Comparison of ENCODE assay signal across 21 cellular contexts in genomic region chr5:58016329-58016728, GRCh38.
A peak's percentile ranks its signal among the peaks of the same experiment; 100 is the strongest.
DNase-seq lines count a peak whose midpoint lies in the region; ATAC-seq and TF ChIP-seq lines count a peak whose summit lies in the region.
"Had no signal": no experiment of that assay in that cellular context is flagged by ENCODE, and none has a peak within 500 bp of the region (broad histone marks: within the 10 kb centered on the region; RNA-seq: fewer than 3 reads in every experiment).

No MANE protein-coding gene starts in this region.

- H2BK12ac ChIP-seq in trophoblast cell (ENCODE audit: low read length) = no peak overlapping the region

- H3K9me3 ChIP-seq in SJCRH30 (replicated peaks) (no peaks in the 10 kb centered on the region), trophoblast cell (ENCODE audit: insufficient read depth, low read depth, low read length) (no peaks in the 10 kb centered on the region)

- no peaks in the 10 kb centered on the region for H3K79me2 ChIP-seq in trophoblast cell (ENCODE audit: control insufficient read depth, insufficient read depth, low read length, poor library complexity)

- peaks cover 2% of the 10 kb centered on the region; the same call in 1 of the 2 replicates for H3K27me3 ChIP-seq in BJ (ENCODE audit: control insufficient read depth, insufficient read depth, low read length)
- H3K27me3 ChIP-seq in SJCRH30 = no peaks in the 10 kb centered on the region
- H3K27me3 ChIP-seq in trophoblast cell (ENCODE audit: insufficient read depth, low read length) = no peaks in the 10 kb centered on the region
- H3K27me3 ChIP-seq: dorsolateral prefrontal cortex had no signal

- no peak overlapping the region for H2AFZ ChIP-seq in trophoblast cell (ENCODE audit: insufficient read depth, low read length, poor library complexity)

- H2BK5ac ChIP-seq in trophoblast cell (ENCODE audit: low read depth, low read length, poor library complexity) = no peak overlapping the region

- H4K12ac ChIP-seq in trophoblast cell (ENCODE audit: low read depth, low read length) = no peak overlapping the region

- TF ChIP-seq CTCF in BJ (IDR thresholded peaks at IDR 0.05; ENCODE audit: insufficient read depth, low read depth, low read length) = no peak
- TF ChIP-seq CTCF in fibroblast of mammary gland (conservative IDR thresholded peaks at IDR 0.05; ENCODE audit: control insufficient read depth, insufficient read depth, low read depth, low read length) = no peak

- no peak overlapping the region for H3K27ac ChIP-seq in SJCRH30
- H3K27ac ChIP-seq in trophoblast cell (ENCODE audit: low read depth, low read length) = no peak overlapping the region
- H3K27ac ChIP-seq: dorsolateral prefrontal cortex had no signal

- no peak overlapping the region for H3K4me3 ChIP-seq in BJ (ENCODE audit: low read depth, low read length)
- H3K4me3 ChIP-seq in SJCRH30 = no peak overlapping the region
- H3K4me3 ChIP-seq in fibroblast of mammary gland (ENCODE audit: control insufficient read depth, low read depth, low read length) = no peak overlapping the region
- H3K4me3 ChIP-seq in trophoblast cell (ENCODE audit: low read depth, low read length) = no peak overlapping the region
- H3K4me3 ChIP-seq: dorsolateral prefrontal cortex had no signal

- H4K8ac ChIP-seq in trophoblast cell (ENCODE audit: low read depth, low read length) = no peak overlapping the region

- no peak overlapping the region for H2AK5ac ChIP-seq in trophoblast cell (ENCODE audit: low read length)

- H3K36me3 ChIP-seq in BJ (ENCODE audit: control insufficient read depth, insufficient read depth, low read length) (no peaks in the 10 kb centered on the region), SJCRH30 (no peaks in the 10 kb centered on the region), trophoblast cell (ENCODE audit: control insufficient read depth in 1 of 2, insufficient read depth in 2 of 2, low read length in 2 of 2) (no peaks in the 10 kb centered on the region)

- POLR2A ChIA-PET in BJ (lab: Charles Lee) = no interaction called here

- ATAC-seq in GM21576 (IDR thresholded peaks at IDR 0.05; ENCODE audit: unreplicated experiment) = no peak
- ATAC-seq: left ventricle myocardium superior; naive thymus-derived CD4-positive, alpha-beta T cell; PC-3; stimulated activated naive CD8-positive, alpha-beta T cell treated with anti-CD3 and anti-CD28 coated beads, Interleukin-15, Interleukin-2, amounts not matched to agents 100 U/mL and 50 U/mL, for 24 hours had no signal

- no CpG with 5 or more reads among the region's 6 CpGs for WGBS in trophoblast cell (ENCODE audit: extremely low coverage, insufficient coverage, insufficient read length)

- H3K4me2 ChIP-seq in trophoblast cell (ENCODE audit: low read length) = no peak overlapping the region

- H2BK120ac ChIP-seq in trophoblast cell (ENCODE audit: insufficient read depth, low read length, poor library complexity) = no peak overlapping the region

- peaks cover 4% of the 10 kb centered on the region for H3K79me1 ChIP-seq in trophoblast cell (ENCODE audit: low read length)

- H3K9ac ChIP-seq in trophoblast cell (ENCODE audit: low read length) = no peak overlapping the region

- no peak overlapping the region for H3K18ac ChIP-seq in trophoblast cell (ENCODE audit: low read length)

- no peak overlapping the region for H4K91ac ChIP-seq in trophoblast cell (ENCODE audit: low read depth, low read length)

- DNase-seq in BJ (ENCODE audit: low read depth) (peak; percentile 9), SJCRH30 (peak; percentile 41 to 43), fibroblast of mammary gland (ENCODE audit: low read depth) (peak; percentile 88), trophoblast cell (peak; percentile 78 to 93), inferior parietal cortex (ENCODE audit: extremely low spot score) (no peak), NCI-H82 treated with DMSO at 0.1 percent for 48 hours (lab: John Stamatoyannopoulos, UW; ENCODE audit: unreplicated experiment) (no peak)
- DNase-seq in activated naive CD4-positive, alpha-beta T cell treated with Interleukin-2 at 50 U/mL for 16 hours = no peak
- DNase-seq: activated CD4-positive, alpha-beta T cell treated with anti-CD3 and anti-CD28 coated beads, Interleukin-2, amount 10 ng/mL, durations not matched to agents 24 days and 14 days; activated naive CD4-positive, alpha-beta T cell treated with anti-CD3 and anti-CD28 coated beads for 36 hours; Calu3; dorsolateral prefrontal cortex; GF-D8; H9; left ventricle myocardium superior; naive thymus-derived CD4-positive, alpha-beta T cell; NCI-H1930; NCI-H526 treated with DMSO at 0.1 percent for 48 hours; PC-3; posterior cingulate gyrus; stimulated activated naive CD8-positive, alpha-beta T cell treated with anti-CD3 and anti-CD28 coated beads, Interleukin-15, Interleukin-2, amounts not matched to agents 100 U/mL and 50 U/mL, for 24 hours had no signal

- H3K4me1 ChIP-seq in SJCRH30 (peaks cover 11% of the 10 kb centered on the region), trophoblast cell (ENCODE audit: control insufficient read depth in 1 of 2, insufficient read depth in 2 of 2, low read length in 2 of 2) (peaks cover 0 to 1% of the 10 kb centered on the region in 2 experiments)

- CTCF ChIA-PET in BJ (lab: Yijun Ruan, JAX) = no interaction called here

- H3K14ac ChIP-seq in trophoblast cell (ENCODE audit: low read length) = no peak overlapping the region

- H3K4ac ChIP-seq in trophoblast cell (ENCODE audit: low read depth, low read length) = no peak overlapping the region

- H3K23ac ChIP-seq in trophoblast cell (ENCODE audit: low read length) = no peak overlapping the region

Comparison
In these comparisons a context has a peak if more than half of its experiments do, and no peak if none do; other contexts are left out.
1. DNase-seq: peak in BJ (single experiment), SJCRH30 (2 of 2), fibroblast of mammary gland (single experiment) and trophoblast cell (2 of 2); none in inferior parietal cortex (single experiment), NCI-H82 treated with DMSO at 0.1 percent for 48 hours (single experiment) and activated naive CD4-positive, alpha-beta T cell treated with Interleukin-2 at 50 U/mL for 16 hours (single experiment).